37 cellular contexts compared by ENCODE assay signal in the genomic region with DNA sequence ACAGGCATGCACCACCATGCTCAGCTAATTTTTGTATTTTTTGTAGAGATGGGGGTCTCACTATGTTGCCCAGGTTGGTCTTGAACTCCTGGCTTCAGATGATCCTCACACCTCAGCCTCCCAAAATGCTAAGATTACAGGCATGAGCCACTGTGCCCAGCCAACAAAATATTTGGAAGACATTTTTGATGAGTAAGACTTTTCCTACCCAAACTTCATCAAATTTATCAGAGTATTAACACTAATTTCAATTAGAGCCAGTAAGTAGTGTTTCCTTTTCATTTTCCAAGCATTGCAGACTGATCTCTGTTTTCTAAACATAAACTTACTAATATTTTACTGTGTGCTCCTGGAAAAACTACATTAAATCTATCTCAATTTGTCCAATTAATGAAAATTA. TPM values are rescaled to one million over a fixed set of nuclear protein-coding genes. Genes with fewer than 3 reads are reported as not detected.
"Had no signal": no experiment of that assay in that cellular context is flagged by ENCODE, and none has a peak within 500 bp of the region (broad histone marks: within the 10 kb centered on the region; RNA-seq: fewer than 3 reads in every experiment).

No MANE protein-coding gene starts in this region.

- H3K4me3 ChIP-seq: colonic mucosa, esophagus squamous epithelium, gastroesophageal sphincter, heart right ventricle had no signal

- H3K27me3 Mint-ChIP-seq: activated B cell treated with CpG ODN at 0.5 μM for 24 hours; activated T-cell treated with anti-CD3 and anti-CD28 coated beads, Interleukin-2, amount 50 U/mL, for 24 hours; T-cell had no signal

- FAIRE-seq: astrocyte, bronchial epithelial cell, endometrium, endothelial cell of umbilical vein had no signal

- H3K4me1 ChIP-seq: colonic mucosa, esophagus squamous epithelium, gastroesophageal sphincter had no signal

- DNase-seq: activated B cell treated with CpG ODN at 0.5 μM for 24 hours; activated CD4-positive, alpha-beta T cell treated with anti-CD3 and anti-CD28 coated beads for 48 hours; activated CD4-positive, alpha-beta T cell treated with anti-CD3 and anti-CD28 coated beads, Interleukin-2, amount 50 U/mL, for 1 hour; activated CD4-positive, alpha-beta T cell treated with anti-CD3 and anti-CD28 coated beads, Interleukin-2, amount 50 U/mL, for 48 hours; activated CD8-positive, alpha-beta memory T cell treated with anti-CD3 and anti-CD28 coated beads, Interleukin-2, amount 50 U/mL, for 48 hours; activated effector memory CD4-positive, alpha-beta T cell treated with Interleukin-2 at 50 U/mL for 16 hours; activated gamma-delta T cell treated with Interleukin-2 at 50 U/mL for 16 hours; activated naive CD4-positive, alpha-beta T cell treated with anti-CD3 and anti-CD28 coated beads, Interleukin-2, amount 50 U/mL, for 16 hours; activated naive CD4-positive, alpha-beta T cell treated with Interleukin-2 at 50 U/mL for 16 hours; activated naive CD8-positive, alpha-beta T cell treated with anti-CD3 and anti-CD28 coated beads, Interleukin-2, amount 10 ng/mL, durations not matched to agents 7 days and 5 days; activated T-cell treated with anti-CD3 and anti-CD28 coated beads for 4 hours; activated T-cell treated with anti-CD3 and anti-CD28 coated beads, Interleukin-2, amount 50 U/mL, for 24 hours; amniotic stem cell; anterior cingulate cortex; brain microvascular endothelial cell; colonic mucosa; effector CD8-positive, alpha-beta T cell; esophagus squamous epithelium; foreskin melanocyte; heart right ventricle; SW 1271; T-cell; T-helper 9 cell; WERI-Rb-1 had no signal

- ATAC-seq: activated CD4-positive, CD25-positive, alpha-beta regulatory T cell treated with anti-CD3 and anti-CD28 coated beads, Interleukin-2, amount 50 U/mL, for 24 hours; activated T-helper 17 cell treated with anti-CD3 and anti-CD28 coated beads, Interleukin-2, amount 50 U/mL, for 72 hours; gastroesophageal sphincter; heart right ventricle; T-cell had no signal

- H3K27ac ChIP-seq: brain microvascular endothelial cell, colonic mucosa, epithelial cell of prostate, esophagus squamous epithelium, gastroesophageal sphincter, heart right ventricle, WERI-Rb-1 had no signal

- H3K9me3 ChIP-seq: colonic mucosa, esophagus squamous epithelium, gastroesophageal sphincter, heart right ventricle had no signal

- H3K36me3 Mint-ChIP-seq: T-cell had no signal

- H3K4me3 Mint-ChIP-seq: activated B cell treated with CpG ODN at 0.5 μM for 24 hours; activated naive CD8-positive, alpha-beta T cell treated with anti-CD3 and anti-CD28 coated beads, Interleukin-2, amount 10 ng/mL, durations not matched to agents 7 days and 5 days; activated T-cell treated with anti-CD3 and anti-CD28 coated beads, Interleukin-2, amount 50 U/mL, for 24 hours; activated T-helper 17 cell treated with anti-CD3 and anti-CD28 coated beads, Interleukin-2, amount 50 U/mL, for 72 hours; T-cell; T-helper 1 cell treated with Interleukin-12 subunit alpha and Interleukin-12 subunit beta and Interleukin-4 antibody, amounts not matched to agents 30 μg/mL and 1 μg/mL, for 36 hours had no signal

- H3K27ac Mint-ChIP-seq: activated B cell treated with CpG ODN at 0.5 μM for 24 hours; activated T-helper 17 cell treated with anti-CD3 and anti-CD28 coated beads, Interleukin-2, amount 50 U/mL, for 72 hours; T-helper 1 cell treated with Interleukin-12 subunit alpha and Interleukin-12 subunit beta and Interleukin-4 antibody, amounts not matched to agents 30 μg/mL and 1 μg/mL, for 36 hours had no signal

- H3K9me3 Mint-ChIP-seq: activated B cell treated with CpG ODN at 0.5 μM for 24 hours; activated naive CD8-positive, alpha-beta T cell treated with anti-CD3 and anti-CD28 coated beads, Interleukin-2, amount 10 ng/mL, durations not matched to agents 7 days and 5 days; activated T-cell treated with anti-CD3 and anti-CD28 coated beads, Interleukin-2, amount 50 U/mL, for 24 hours; activated T-helper 17 cell treated with anti-CD3 and anti-CD28 coated beads, Interleukin-2, amount 50 U/mL, for 72 hours; T-cell; T-helper 1 cell treated with Interleukin-12 subunit alpha and Interleukin-12 subunit beta and Interleukin-4 antibody, amounts not matched to agents 30 μg/mL and 1 μg/mL, for 36 hours had no signal

- H3K4me1 Mint-ChIP-seq: activated T-helper 17 cell treated with anti-CD3 and anti-CD28 coated beads, Interleukin-2, amount 50 U/mL, for 72 hours had no signal

RNA-seq across cellular contexts. Expression of a gene that starts 1.4 kb away (rescaled TPM):
- total RNA-seq: activated B cell treated with CpG ODN at 0.5 μM for 24 hours, astrocyte, colonic mucosa, dermis microvascular lymphatic vessel endothelial cell, endothelial cell of umbilical vein, fibroblast of villous mesenchyme, gastroesophageal sphincter, glomerular endothelial cell had no signal
- polyA plus RNA-seq: endothelial cell of umbilical vein, fibroblast of lung had no signal
